Comparison of ENCODE assay signal across 8 cellular contexts in the genomic region with DNA sequence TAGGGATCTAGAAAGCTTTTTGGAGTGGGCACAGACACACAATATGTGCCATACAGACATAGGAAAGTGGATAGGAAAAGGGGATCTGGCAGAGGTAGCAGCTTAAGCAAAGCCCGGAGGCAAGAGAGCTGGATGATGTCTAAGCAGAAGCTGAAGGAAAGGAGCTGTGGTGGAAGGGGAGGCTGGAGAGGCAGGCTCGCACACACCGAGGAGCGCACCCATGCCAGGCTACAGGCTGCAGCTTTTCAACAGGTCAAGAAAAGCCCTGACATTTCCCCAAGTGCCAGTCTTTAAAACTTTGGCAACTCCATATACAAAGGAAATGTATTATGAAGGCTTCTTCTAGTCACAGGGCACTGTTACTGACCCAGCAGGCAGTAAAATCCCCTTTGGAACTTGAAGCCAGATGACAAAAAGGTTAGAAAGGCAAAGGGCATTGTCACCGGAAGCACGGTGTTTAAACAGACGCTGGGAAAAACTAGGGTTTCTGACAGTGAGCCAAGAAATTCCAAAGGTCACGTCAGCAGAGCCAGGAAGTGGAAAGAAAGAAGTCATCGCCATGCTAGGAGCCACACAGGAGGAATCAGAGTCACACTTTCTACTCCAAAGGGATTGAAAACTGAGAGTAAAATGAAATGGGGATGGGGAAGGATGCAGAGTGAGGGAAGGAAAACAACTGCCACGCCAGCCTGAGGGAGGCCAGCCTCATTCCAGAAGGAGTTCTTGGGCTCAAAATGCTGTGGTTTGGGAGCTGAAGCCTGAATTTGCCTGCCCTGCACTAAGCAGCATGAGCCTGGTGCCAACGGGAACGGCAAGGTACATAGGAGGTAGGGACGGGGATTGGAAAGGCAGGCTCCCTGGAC.
DNase-seq lines count a peak whose midpoint lies in the region; ATAC-seq and TF ChIP-seq lines count a peak whose summit lies in the region.

No MANE protein-coding gene starts in this region.

- H3K9me3 ChIP-seq in body of pancreas (no peaks in the 10 kb centered on the region), tibial nerve (no peaks in the 10 kb centered on the region)

- ATAC-seq in body of pancreas (peak; percentile 97), left colon (peak; percentile 93), GM21360 (IDR thresholded peaks at IDR 0.05; ENCODE audit: unreplicated experiment) (no peak), GM19395 (IDR thresholded peaks at IDR 0.05; ENCODE audit: unreplicated experiment) (no peak)

- TF ChIP-seq CTCF in body of pancreas (IDR thresholded peaks at IDR 0.05) (no peak), tibial nerve (IDR thresholded peaks at IDR 0.05) (no peak)

- WGBS in body of pancreas, 2 donors, result 18 to 24% methylated on average over 13 of the region's 13 CpGs
- 22 to 23% methylated on average over 13 of the region's 13 CpGs for WGBS in tibial nerve, 2 donors

- intact Hi-C loops in body of pancreas (cut with DNase I), result no loop called here
- intact Hi-C loops in left colon (cut with DNase I, micrococcal nuclease), result no loop called here

- peaks cover 22% of the 10 kb centered on the region for H3K4me1 ChIP-seq in body of pancreas
- H3K4me1 ChIP-seq in tibial nerve, result peaks cover 0 to 15% (median 0%) of the 10 kb centered on the region in 4 donors

- H3K4me3 ChIP-seq in body of pancreas, result no peak overlapping the region
- H3K4me3 ChIP-seq in tibial nerve, result peak overlapping the region in 1 of 4 donors; percentile 1

- DNase-seq in HT1080 (ENCODE audit: low read depth), result peak; percentile 91
- DNase-seq in body of pancreas, result peak; percentile 72 to 85 (median 78)
- peak; percentile 54 to 80 for DNase-seq in left colon
- peak in 1 of 2 donors; percentile 28 for DNase-seq in tibial nerve (ENCODE audit: low spot score in 2 of 2)
- DNase-seq in stimulated activated CD4-positive, alpha-beta T cell treated with anti-CD3 and anti-CD28 coated beads, Interleukin-4, amount 100 ng/mL, for 24 hours, result no peak
- DNase-seq in ecto neural progenitor cell (ENCODE audit: low spot score), result no peak

- TF ChIP-seq EP300 in tibial nerve (IDR thresholded peaks at IDR 0.05), result peak in 1 of 2 donors; percentile 77

- no peaks in the 10 kb centered on the region for H3K27me3 ChIP-seq in body of pancreas
- H3K27me3 ChIP-seq in tibial nerve, result no peaks in the 10 kb centered on the region

- H3K27ac ChIP-seq in body of pancreas, result peak overlapping the region; percentile 67 to 89 (median 84)
- peak overlapping the region; percentile 17 to 75 (median 46) for H3K27ac ChIP-seq in tibial nerve

- H3K36me3 ChIP-seq in body of pancreas (replicated peaks in 1 of 2; ENCODE audit: insufficient read depth in 1 of 2, low read depth in 2 of 2) (no peaks in the 10 kb centered on the region), tibial nerve (no peaks in the 10 kb centered on the region)

- TF ChIP-seq POLR2A in body of pancreas (IDR thresholded peaks at IDR 0.05) (peak; percentile 51 to 76 (median 71)), tibial nerve (IDR thresholded peaks at IDR 0.05) (peak in 1 of 2 donors; percentile 15)

Comparison
In these comparisons a context has a peak if more than half of its experiments do, and no peak if none do; other contexts are left out.
1. DNase-seq: peak in HT1080 (single experiment), body of pancreas (4 of 4) and left colon (2 of 2); none in stimulated activated CD4-positive, alpha-beta T cell treated with anti-CD3 and anti-CD28 coated beads, Interleukin-4, amount 100 ng/mL, for 24 hours (single experiment) and ecto neural progenitor cell (single experiment).
2. ATAC-seq: peak in body of pancreas (single experiment) and left colon (single experiment); none in GM21360 (single experiment) and GM19395 (single experiment).